In genomic region chr3:43294975-43295374, GRCh38 we compare ENCODE assay signal across 1 cellular context.
TF ChIP-seq lines count a peak whose summit lies in the region.

No MANE protein-coding gene starts in this region.

TF ChIP-seq in WTC11, 78 proteins besides CTCF, POLR2A, EP300 and RAD21 (continued from another document):
- TF ChIP-seq FOXP4 (CRISPR knock-in tag; IDR thresholded peaks at IDR 0.05) (no peak), MYBL2 (CRISPR knock-in tag; IDR thresholded peaks at IDR 0.05) (no peak), ESRRA (CRISPR knock-in tag; IDR thresholded peaks at IDR 0.05; ENCODE audit: borderline replicate concordance) (no peak), FOXK1 (CRISPR knock-in tag; IDR thresholded peaks at IDR 0.05) (no peak)
